Comparison of ENCODE assay signal across 5 cellular contexts in the genomic region with DNA sequence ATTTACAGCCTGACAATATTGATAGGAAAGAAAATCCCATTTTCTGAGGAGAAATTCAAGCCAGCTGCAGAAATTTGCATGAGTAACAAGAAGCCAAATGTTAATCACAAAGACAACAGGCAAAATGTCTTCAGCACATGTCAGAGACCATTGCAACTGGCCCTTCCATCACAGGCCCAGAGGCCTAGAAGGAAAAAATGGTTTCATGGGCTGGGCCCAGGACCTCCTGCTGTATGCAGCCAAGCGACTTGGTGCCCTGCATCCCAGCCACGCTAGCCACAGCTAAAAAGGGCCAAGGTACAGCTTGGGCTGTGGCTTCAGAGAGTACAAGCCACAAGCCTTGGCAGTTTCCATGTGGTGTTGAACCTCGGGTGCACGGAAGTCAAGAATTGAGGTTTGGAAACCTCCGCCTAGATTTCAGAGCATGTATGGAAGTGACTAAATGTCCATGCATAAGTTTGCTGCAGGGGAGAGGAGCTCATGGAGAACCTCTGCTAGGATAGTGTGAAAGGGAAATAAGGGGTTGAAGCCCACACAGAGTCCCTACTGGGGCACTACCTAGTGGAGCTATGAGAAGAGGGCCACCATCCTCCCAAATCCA.
"Had no signal": no experiment of that assay in that cellular context is flagged by ENCODE, and none has a peak within 500 bp of the region (broad histone marks: within the 10 kb centered on the region; RNA-seq: fewer than 3 reads in every experiment).

No MANE protein-coding gene starts in this region.

- H3K4me3 ChIP-seq: K562 had no signal

- H3K27ac ChIP-seq: HL-60 had no signal

- DNase-seq: IMR-90, KBM-7, KG1 had no signal
